In the genomic region with DNA sequence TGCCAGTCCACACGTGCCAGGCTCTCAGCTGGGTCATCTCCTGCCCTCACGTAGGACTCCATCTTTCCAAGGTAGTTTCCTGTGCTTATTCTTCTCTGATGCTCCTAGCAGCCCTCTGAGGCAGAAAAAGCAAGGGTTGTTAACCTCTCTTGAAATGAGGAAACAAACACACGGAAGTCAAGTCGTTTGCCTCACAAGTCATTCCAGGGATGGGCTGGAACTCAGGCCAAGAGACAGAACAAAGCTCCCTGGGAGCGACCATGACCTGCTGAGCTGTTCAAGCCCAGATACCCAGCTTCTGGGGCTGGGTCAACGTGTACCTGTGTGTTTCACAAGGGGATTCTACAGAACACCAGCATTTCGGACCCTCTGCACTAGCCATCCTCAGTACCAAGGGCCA, we compare ENCODE assay signal across 1 cellular context.
TF ChIP-seq lines count a peak whose summit lies in the region.

No MANE protein-coding gene starts in this region.

TF ChIP-seq in HCT116, 20 proteins besides CTCF, POLR2A, EP300 and RAD21 (continued from another document):
- TF ChIP-seq ZNF274 (IDR thresholded peaks at IDR 0.05; ENCODE audit: low read depth, low read length) (no peak), ELF1 (IDR thresholded peaks at IDR 0.05; ENCODE audit: borderline replicate concordance, low read depth) (no peak)
- TF ChIP-seq, protein P1, sequence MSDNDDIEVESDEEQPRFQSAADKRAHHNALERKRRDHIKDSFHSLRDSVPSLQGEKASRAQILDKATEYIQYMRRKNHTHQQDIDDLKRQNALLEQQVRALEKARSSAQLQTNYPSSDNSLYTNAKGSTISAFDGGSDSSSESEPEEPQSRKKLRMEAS (IDR thresholded peaks at IDR 0.05), result no peak
TF ChIP-seq in HCT116: peak in this region for 0.
